Comparison of ENCODE assay signal across 9 cellular contexts in the genomic region with DNA sequence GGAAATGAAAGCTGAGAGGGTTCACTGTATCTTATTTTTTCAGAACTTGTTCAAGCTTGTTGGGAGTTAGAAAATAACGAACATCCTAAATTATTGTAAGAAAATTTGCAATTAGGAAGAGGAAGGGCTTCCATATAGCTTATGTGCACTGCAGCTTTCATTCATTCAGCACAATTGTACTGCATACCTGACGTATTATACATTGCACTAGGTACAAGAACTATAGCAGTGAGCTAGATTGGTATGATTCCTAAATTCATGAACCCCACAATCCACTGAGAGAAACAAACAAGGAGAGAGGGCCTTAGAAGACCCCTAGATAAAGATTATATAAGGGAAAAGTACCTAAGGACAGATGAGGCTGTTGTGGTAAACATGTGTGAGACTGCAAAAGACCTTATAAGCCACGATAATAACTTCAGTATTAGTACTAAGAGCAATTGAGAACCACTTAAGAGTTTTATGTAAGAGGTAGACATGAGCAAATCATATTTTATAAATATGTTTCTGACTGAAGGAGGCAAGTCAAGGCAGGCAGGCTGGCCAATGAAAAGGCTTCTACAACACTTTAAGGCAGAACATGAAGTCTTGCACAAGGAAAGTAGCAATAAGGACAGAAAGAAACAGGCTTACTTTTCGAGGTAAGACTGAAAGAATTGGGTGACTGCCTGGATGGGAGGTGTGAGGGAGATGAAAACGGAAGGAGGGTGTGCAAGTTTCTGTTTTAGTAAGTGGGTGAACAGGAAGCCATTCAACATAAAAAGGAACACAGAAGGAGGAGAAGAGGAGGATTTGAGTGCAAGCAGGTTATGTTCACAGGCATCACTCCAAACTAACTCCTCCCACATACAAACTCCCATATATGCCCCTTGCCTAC.
DNase-seq lines count a peak whose midpoint lies in the region; ATAC-seq, FAIRE-seq and TF ChIP-seq lines count a peak whose summit lies in the region.
"Had no signal": no experiment of that assay in that cellular context is flagged by ENCODE, and none has a peak within 500 bp of the region (broad histone marks: within the 10 kb centered on the region; RNA-seq: fewer than 3 reads in every experiment).

No MANE protein-coding gene starts in this region.

- no peak for TF ChIP-seq CTCF in kidney (IDR thresholded peaks at IDR 0.05; ENCODE audit: borderline replicate concordance, extremely low read depth, insufficient read depth)
- TF ChIP-seq CTCF in CD14-positive monocyte (IDR thresholded peaks at IDR 0.05): no peak
- TF ChIP-seq CTCF in tibial artery (IDR thresholded peaks at IDR 0.05): no peak

- intact Hi-C loops in kidney (cut with DNase I) (no loop called here), CD14-positive monocyte (cut with micrococcal nuclease) (no loop called here), tibial artery (cut with DNase I; ENCODE audit: low total_unique reads) (no loop called here)

- H3K27ac Mint-ChIP-seq in CD14-positive monocyte: peak overlapping the region in 2 of 7 donors; percentile 3 to 25

- H3K9me3 Mint-ChIP-seq in CD14-positive monocyte: no peaks in the 10 kb centered on the region

- DNase-seq in activated effector memory CD4-positive, alpha-beta T cell treated with anti-CD3 and anti-CD28 coated beads, Interleukin-2, amount 50 U/mL, for 16 hours: peak; percentile 66
- DNase-seq in activated effector memory CD4-positive, alpha-beta T cell treated with Interleukin-2 at 50 U/mL for 16 hours: no peak
- peak; percentile 41 for DNase-seq in activated CD4-positive, alpha-beta T cell treated with anti-CD3 and anti-CD28 coated beads for 48 hours
- peak; percentile 13 for DNase-seq in stimulated activated CD4-positive, alpha-beta T cell treated with anti-CD3 and anti-CD28 coated beads, Interleukin-4, amount 100 ng/mL, for 1 hour
- no peak for DNase-seq in kidney
- DNase-seq in CD14-positive monocyte (ENCODE audit: low spot score): no peak
- no peak for DNase-seq in tibial artery
- DNase-seq: left cardiac atrium had no signal

- H3K27ac ChIP-seq in kidney (ENCODE audit: low read depth in 2 of 2, low read length in 2 of 2) (no peak overlapping the region), tibial artery (no peak overlapping the region)

- no peak overlapping the region for H3K9ac ChIP-seq in kidney (ENCODE audit: low read length in 2 of 2)

- peak overlapping the region in 1 of 2 donors; percentile 56 for H3K4me3 Mint-ChIP-seq in CD14-positive monocyte

- H3K36me3 Mint-ChIP-seq in CD14-positive monocyte: no peaks in the 10 kb centered on the region

- H3K9me3 ChIP-seq in kidney (ENCODE audit: control insufficient read depth in 1 of 2, low read length in 2 of 2) (no peaks in the 10 kb centered on the region), tibial artery (no peaks in the 10 kb centered on the region)

- H3K4me3 ChIP-seq in kidney (ENCODE audit: low read length in 2 of 2) (no peak overlapping the region), tibial artery (no peak overlapping the region)

- no peaks in the 10 kb centered on the region for H3K27me3 Mint-ChIP-seq in CD14-positive monocyte (ENCODE audit: low read depth in 3 of 3)

- H3K4me1 ChIP-seq in kidney (ENCODE audit: control insufficient read depth in 1 of 2, insufficient read depth in 1 of 2, low read depth in 1 of 2, low read length in 2 of 2): no peaks in the 10 kb centered on the region
- peaks cover 0 to 5% (median 2%) of the 10 kb centered on the region in 4 donors for H3K4me1 ChIP-seq in tibial artery

- H3K36me3 ChIP-seq in kidney (ENCODE audit: control insufficient read depth in 1 of 2, insufficient read depth in 2 of 2, low read length in 2 of 2) (no peaks in the 10 kb centered on the region), tibial artery (no peaks in the 10 kb centered on the region)

- peaks cover 14% of the 10 kb centered on the region for H3K4me1 Mint-ChIP-seq in CD14-positive monocyte

- no peak for FAIRE-seq in kidney (lab: Jason Lieb, UNC)

- ATAC-seq in HG03060 (IDR thresholded peaks at IDR 0.05; ENCODE audit: low read depth, unreplicated experiment): peak; percentile 91

- no peaks in the 10 kb centered on the region for H3K27me3 ChIP-seq in tibial artery

Comparison
In these comparisons a context has a peak if more than half of its experiments do, and no peak if none do; other contexts are left out.
1. DNase-seq: peak in activated effector memory CD4-positive, alpha-beta T cell treated with anti-CD3 and anti-CD28 coated beads, Interleukin-2, amount 50 U/mL, for 16 hours (single experiment), activated CD4-positive, alpha-beta T cell treated with anti-CD3 and anti-CD28 coated beads for 48 hours (single experiment) and stimulated activated CD4-positive, alpha-beta T cell treated with anti-CD3 and anti-CD28 coated beads, Interleukin-4, amount 100 ng/mL, for 1 hour (single experiment); none in activated effector memory CD4-positive, alpha-beta T cell treated with Interleukin-2 at 50 U/mL for 16 hours (single experiment), kidney (single experiment), CD14-positive monocyte (single experiment) and tibial artery (0 of 2).